ENCODE assay signal across 16 cellular contexts in the genomic region with DNA sequence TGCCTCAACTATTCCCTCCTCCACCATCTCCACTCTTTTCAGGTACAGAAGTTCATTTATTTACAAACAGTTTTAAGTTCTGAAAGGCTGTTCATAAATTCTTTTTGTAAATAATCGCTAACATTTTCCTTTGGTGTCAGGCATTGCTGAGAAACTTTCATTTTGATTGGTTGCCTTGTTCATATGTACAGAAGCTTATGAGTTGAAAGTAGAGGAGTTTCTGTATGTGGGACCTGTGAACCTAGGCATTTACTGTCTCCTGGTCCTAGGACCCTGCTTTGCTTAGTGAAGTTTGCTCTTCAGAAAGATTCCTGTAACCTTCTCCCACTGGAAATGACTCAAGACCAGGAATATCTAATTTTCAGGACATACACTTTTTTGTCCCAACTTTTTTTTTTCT.
"Had no signal": no experiment of that assay in that cellular context is flagged by ENCODE, and none has a peak within 500 bp of the region (broad histone marks: within the 10 kb centered on the region; RNA-seq: fewer than 3 reads in every experiment).

No MANE protein-coding gene starts in this region.

- H3K9me3 ChIP-seq: gastroesophageal sphincter, heart right ventricle, left ventricle myocardium inferior, neutrophil, pancreas had no signal

- H3K27me3 ChIP-seq: gastroesophageal sphincter, heart right ventricle, neutrophil, pancreas had no signal

- DNase-seq: activated CD4-positive, alpha-beta T cell treated with anti-CD3 and anti-CD28 coated beads for 1 hour; activated CD4-positive, alpha-beta T cell treated with anti-CD3 and anti-CD28 coated beads, Interleukin-2, amount 50 U/mL, for 48 hours; activated CD8-positive, alpha-beta memory T cell treated with anti-CD3 and anti-CD28 coated beads, Interleukin-2, amount 10 ng/mL, durations not matched to agents 7 days and 5 days; aorta; heart right ventricle; left ventricle myocardium inferior; pancreas; stimulated activated CD4-positive, alpha-beta T cell treated with anti-CD3 and anti-CD28 coated beads, Interleukin-4, amount 100 ng/mL, for 1 hour; WERI-Rb-1 had no signal

- ATAC-seq: activated CD8-positive, alpha-beta memory T cell treated with anti-CD3 and anti-CD28 coated beads, Interleukin-2, amount 10 ng/mL, durations not matched to agents 7 days and 5 days; esophagus mucosa; gastroesophageal sphincter; heart right ventricle; pancreas; sciatic nerve had no signal

- H3K9me3 Mint-ChIP-seq: activated T-helper 1 cell treated with anti-CD3 and anti-CD28 coated beads, Interleukin-12 subunit alpha, Interleukin-12 subunit beta, Interleukin-2, Interleukin-4 antibody, amounts not matched to agents 30 ng/mL and 10 ng/mL and 1 ng/mL, durations not matched to agents 14 hours and 24 hours and 36 hours had no signal

- H3K4me3 ChIP-seq: coronary artery, gastroesophageal sphincter, heart right ventricle, left ventricle myocardium inferior, pancreas, smooth muscle cell had no signal

- H3K27ac ChIP-seq: coronary artery, gastroesophageal sphincter, heart right ventricle, left ventricle myocardium inferior, neutrophil, pancreas, WERI-Rb-1 had no signal

- H3K27ac Mint-ChIP-seq: activated CD8-positive, alpha-beta memory T cell treated with anti-CD3 and anti-CD28 coated beads, Interleukin-2, amount 10 ng/mL, durations not matched to agents 7 days and 5 days; activated T-helper 1 cell treated with anti-CD3 and anti-CD28 coated beads, Interleukin-12 subunit alpha, Interleukin-12 subunit beta, Interleukin-2, Interleukin-4 antibody, amounts not matched to agents 30 ng/mL and 10 ng/mL and 1 ng/mL, durations not matched to agents 14 hours and 24 hours and 36 hours had no signal

- H3K4me2 ChIP-seq: smooth muscle cell had no signal

- H3K36me3 ChIP-seq: gastroesophageal sphincter, heart right ventricle, left ventricle myocardium inferior, neutrophil, pancreas, WERI-Rb-1 had no signal

- H3K4me3 Mint-ChIP-seq: activated CD8-positive, alpha-beta memory T cell treated with anti-CD3 and anti-CD28 coated beads, Interleukin-2, amount 10 ng/mL, durations not matched to agents 7 days and 5 days; activated T-helper 1 cell treated with anti-CD3 and anti-CD28 coated beads, Interleukin-12 subunit alpha, Interleukin-12 subunit beta, Interleukin-2, Interleukin-4 antibody, amounts not matched to agents 30 ng/mL and 10 ng/mL and 1 ng/mL, durations not matched to agents 14 hours and 24 hours and 36 hours had no signal

- H3K27me3 Mint-ChIP-seq: activated CD8-positive, alpha-beta memory T cell treated with anti-CD3 and anti-CD28 coated beads, Interleukin-2, amount 10 ng/mL, durations not matched to agents 7 days and 5 days had no signal
